26 cellular contexts compared by ENCODE assay signal in the genomic region with DNA sequence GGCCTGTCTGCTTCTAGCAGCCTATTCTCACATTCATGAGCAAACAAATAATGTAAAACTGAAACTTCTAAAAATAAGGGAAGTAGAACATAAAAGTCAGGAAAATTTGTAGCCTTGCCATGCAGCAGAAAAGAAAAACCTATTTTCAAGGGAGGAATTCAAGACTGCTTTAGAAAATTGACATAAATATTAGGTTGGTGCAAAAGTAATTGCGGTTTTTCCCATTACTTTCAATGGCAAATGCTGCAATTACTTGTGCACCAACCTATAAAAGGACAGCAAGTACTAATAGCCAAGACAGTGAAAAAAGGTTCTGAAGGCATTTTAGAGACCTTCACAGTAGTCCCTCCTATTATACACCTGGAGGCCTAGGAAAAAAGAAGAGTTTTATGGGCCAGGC.
"Had no signal": no experiment of that assay in that cellular context is flagged by ENCODE, and none has a peak within 500 bp of the region (broad histone marks: within the 10 kb centered on the region; RNA-seq: fewer than 3 reads in every experiment).

No MANE protein-coding gene starts in this region.

- FAIRE-seq: endometrium, islet of Langerhans, keratinocyte had no signal

- H3K4me1 ChIP-seq: colonic mucosa, esophagus squamous epithelium, gastrocnemius medialis, heart right ventricle, left lung, lower lobe of right lung had no signal

- DNase-seq: colonic mucosa; cortex of kidney; effector CD8-positive, alpha-beta T cell; effector memory CD8-positive, alpha-beta T cell; endodermal cell; erythroblast; esophagus squamous epithelium; foreskin fibroblast; foreskin melanocyte; gastrocnemius medialis; glutamatergic neuron; head of caudate nucleus; heart right ventricle; hippocampal formation; left cardiac atrium; left lung; left ventricle myocardium superior; lower lobe of right lung; mesenchymal stem cell; mucosa of descending colon; naive B cell had no signal

- ATAC-seq: effector memory CD8-positive, alpha-beta T cell; esophagus mucosa; gastrocnemius medialis; heart right ventricle; left cardiac atrium; left lung; left ventricle myocardium superior; lower lobe of right lung; mucosa of descending colon had no signal

- H3K27ac ChIP-seq: colonic mucosa, epithelial cell of prostate, esophagus squamous epithelium, gastrocnemius medialis, heart right ventricle, left lung, lower lobe of right lung had no signal

- H3K4me3 ChIP-seq: colonic mucosa, esophagus squamous epithelium, gastrocnemius medialis, heart right ventricle, left lung, lower lobe of right lung, mucosa of descending colon had no signal

- H3K9me3 ChIP-seq: colonic mucosa, esophagus squamous epithelium, gastrocnemius medialis, lower lobe of right lung had no signal

- H3K36me3 ChIP-seq: colonic mucosa, esophagus squamous epithelium, gastrocnemius medialis, heart right ventricle, left lung, lower lobe of right lung had no signal

- H3K27me3 ChIP-seq: colonic mucosa, esophagus squamous epithelium, gastrocnemius medialis, heart right ventricle, left lung had no signal
